ENCODE assay signal across 8 cellular contexts in genomic region chr2:189783451-189783926, GRCh38. TPM values are rescaled to one million over a fixed set of nuclear protein-coding genes. Genes with fewer than 3 reads are reported as not detected.
DNase-seq lines count a peak whose midpoint lies in the region; ATAC-seq and TF ChIP-seq lines count a peak whose summit lies in the region.

No MANE protein-coding gene starts in this region.

- DNase-seq in DMS53 (lab: John Stamatoyannopoulos, UW) (peak; percentile 69), GM20000 (ENCODE audit: low spot score) (peak; percentile 44), natural killer cell (no peak)
- no peak for DNase-seq in effector CD8-positive, alpha-beta T cell (lab: John Stamatoyannopoulos, UW)

- peak overlapping the region; percentile 81 for H3K4me2 ChIP-seq in SU-DHL-6 (ENCODE audit: low read depth, low read length, poor library complexity, severe bottlenecking)

- WGBS in esophagus, 2 donors = 0% methylated on average over 17 of the region's 17 CpGs

- H3K9me3 ChIP-seq in SU-DHL-6 (ENCODE audit: insufficient read depth, low read length) (no peaks in the 10 kb centered on the region), esophagus (ENCODE audit: control insufficient read depth in 2 of 2, insufficient read depth in 1 of 2, low read depth in 1 of 2, low read length in 1 of 2) (no peaks in the 10 kb centered on the region)

- H3K4me1 Mint-ChIP-seq in natural killer cell = peaks cover 46 to 64% of the 10 kb centered on the region in 2 donors

- peak overlapping the region; percentile 77 for H3K9ac ChIP-seq in SU-DHL-6 (ENCODE audit: low read length)

- H3K9me3 Mint-ChIP-seq in natural killer cell = no peaks in the 10 kb centered on the region

- no peak overlapping the region for H2AFZ ChIP-seq in SU-DHL-6 (ENCODE audit: low read depth, low read length, severe bottlenecking)

- H3K36me3 Mint-ChIP-seq in natural killer cell = peaks cover 2% of the 10 kb centered on the region

- no peaks in the 10 kb centered on the region for H4K20me1 ChIP-seq in SU-DHL-6 (ENCODE audit: low read depth, low read length)

- no peaks in the 10 kb centered on the region for H3K9me2 ChIP-seq in SU-DHL-6 (replicated peaks; ENCODE audit: insufficient read depth, low read length)

- intact Hi-C loops in natural killer cell (cut with micrococcal nuclease) = loop anchor here (5.0 to 10.0 kb wide), 4 partner anchors 106 to 1099 kb away; partner anchors contain the start of genes GLS, MFSD6 and NEMP2

- H3K36me3 ChIP-seq in SU-DHL-6 (ENCODE audit: low read length) (peaks cover 23% of the 10 kb centered on the region; the same call in 1 of the 2 replicates), esophagus (ENCODE audit: control insufficient read depth in 2 of 2, insufficient read depth in 2 of 2, low read length in 1 of 2) (peaks cover 2 to 5% of the 10 kb centered on the region in 2 donors)

- ATAC-seq in HG03558 (IDR thresholded peaks at IDR 0.05; ENCODE audit: extremely low read depth, unreplicated experiment) (peak; percentile 1), natural killer cell (peak; percentile 1 to 13 (median 3)), GM18873 (IDR thresholded peaks at IDR 0.05; ENCODE audit: low FRiP score, unreplicated experiment) (no peak)

- H3K4me3 ChIP-seq in SU-DHL-6 (ENCODE audit: insufficient read depth, low read length, poor library complexity, severe bottlenecking) (peak overlapping the region; percentile 70), esophagus (ENCODE audit: low read depth in 1 of 2, low read length in 2 of 2) (peak overlapping the region; percentile 88 to 97)

- no peak for TF ChIP-seq CTCF in GM20000 (IDR thresholded peaks at IDR 0.05; ENCODE audit: extremely low read depth, missing control alignments)
- TF ChIP-seq CTCF in SU-DHL-6 (IDR thresholded peaks at IDR 0.05; ENCODE audit: insufficient read depth, low read length, poor library complexity, severe bottlenecking) = no peak
- TF ChIP-seq CTCF in natural killer cell (IDR thresholded peaks at IDR 0.05) = no peak

- H3K27ac Mint-ChIP-seq in natural killer cell = peak overlapping the region; percentile 96 to 97

- no peaks in the 10 kb centered on the region for H3K4me1 ChIP-seq in esophagus (ENCODE audit: control insufficient read depth in 2 of 2, insufficient read depth in 2 of 2, low read length in 1 of 2)

- H3K27ac ChIP-seq in SU-DHL-6 (ENCODE audit: low read depth, low read length) (peak overlapping the region; percentile 84), esophagus (ENCODE audit: low read depth in 2 of 2, low read length in 1 of 2) (peak overlapping the region; percentile 95 to 98)

- H3K4me3 Mint-ChIP-seq in natural killer cell = peak overlapping the region; percentile 92

- no peaks in the 10 kb centered on the region for H3K27me3 ChIP-seq in SU-DHL-6 (ENCODE audit: low read length)
- no peaks in the 10 kb centered on the region for H3K27me3 ChIP-seq in esophagus (ENCODE audit: control insufficient read depth in 1 of 2, insufficient read depth in 2 of 2, low read length in 2 of 2)

- H3F3A ChIP-seq in SU-DHL-6 (ENCODE audit: insufficient read depth) = no peaks in the 10 kb centered on the region

- no peaks in the 10 kb centered on the region for H3K27me3 Mint-ChIP-seq in natural killer cell (ENCODE audit: low read depth in 2 of 2)

- H3K79me2 ChIP-seq in SU-DHL-6 (ENCODE audit: insufficient read depth, low read length) = peaks cover 93% of the 10 kb centered on the region

RNA-seq across cellular contexts. Expression of gene ORMDL1, which starts 0.7 kb away (rescaled TPM):
- 10 to 100 TPM; 32.3 to 78.2 TPM for polyA plus RNA-seq in esophagus
- 100 to 1,000 TPM in 2 of 3 donors, 10 to 100 TPM in 1; 83.1 to 103 (median 101) TPM for total RNA-seq in natural killer cell

RNA-seq across cellular contexts. Expression of gene PMS1, which starts 0.8 kb away (rescaled TPM):
- 10 to 100 TPM in 1 of 2 donors, 1 to 10 TPM in 1; 4.3 to 11.0 TPM for polyA plus RNA-seq in esophagus
- 10 to 100 TPM; 28.9 to 32.3 (median 29.1) TPM for total RNA-seq in natural killer cell

RNA-seq across cellular contexts. Expression of gene OSGEPL1, which starts 20.9 kb away (rescaled TPM):
- polyA plus RNA-seq in esophagus = 1 to 10 TPM; 2.7 to 2.8 TPM
- 10 to 100 TPM in 1 of 3 donors, 1 to 10 TPM in 2; 5.6 to 10.2 (median 8.5) TPM for total RNA-seq in natural killer cell

Comparison
In these comparisons a context has a peak if more than half of its experiments do, and no peak if none do; other contexts are left out.
1. DNase-seq: peak in DMS53 (single experiment) and GM20000 (single experiment); none in natural killer cell (single experiment) and effector CD8-positive, alpha-beta T cell (single experiment).